ENCODE assay signal across 21 cellular contexts in genomic region chr2:190938761-190939335, GRCh38. TPM values are rescaled to one million over a fixed set of nuclear protein-coding genes. Genes with fewer than 3 reads are reported as not detected.
A peak's percentile ranks its signal among the peaks of the same experiment; 100 is the strongest.
DNase-seq lines count a peak whose midpoint lies in the region; FAIRE-seq and TF ChIP-seq lines count a peak whose summit lies in the region.
"Had no signal": no experiment of that assay in that cellular context is flagged by ENCODE, and none has a peak within 500 bp of the region (broad histone marks: within the 10 kb centered on the region; RNA-seq: fewer than 3 reads in every experiment).

No MANE protein-coding gene starts in this region.

- peak overlapping the region; percentile 85 for H4K5ac ChIP-seq in H1 (ENCODE audit: insufficient read length, low read depth, low read length)

- H4K91ac ChIP-seq in H1 (replicated peaks; ENCODE audit: insufficient read length, low read length): no peak overlapping the region

- H3K36me3 ChIP-seq in CD8-positive, alpha-beta memory T cell (ENCODE audit: insufficient read depth, low read length): peaks cover 4% of the 10 kb centered on the region
- no peaks in the 10 kb centered on the region; a peak in 1 of 8 replicates for H3K36me3 ChIP-seq in H1 (ENCODE audit: control insufficient read depth in 2 of 4, insufficient read depth in 4 of 4, low read length in 3 of 4)
- no peaks in the 10 kb centered on the region for H3K36me3 ChIP-seq in suprapubic skin
- no peaks in the 10 kb centered on the region for H3K36me3 ChIP-seq in esophagus muscularis mucosa

- H3K4me3 Mint-ChIP-seq in CD8-positive, alpha-beta memory T cell: no peak overlapping the region
- H3K4me3 Mint-ChIP-seq in HFFc6 (peak overlapping the region; percentile 45), osteocyte (ENCODE audit: unreplicated experiment) (no peak overlapping the region)
- H3K4me3 Mint-ChIP-seq: CD14-positive monocyte; T-helper 2 cell treated with Interferon-gamma antibody and Interleukin-4, amounts not matched to agents 5 μg/mL and 100 μg/mL, for 36 hours had no signal

- H2BK15ac ChIP-seq in H1 (ENCODE audit: low read length): no peak overlapping the region

- TF ChIP-seq CTCF in HFFc6 (IDR thresholded peaks at IDR 0.05): no peak
- TF ChIP-seq CTCF in H1 (IDR thresholded peaks at IDR 0.05; ENCODE audit: control extremely low read depth in 1 of 3, insufficient read depth in 1 of 3, low read depth in 1 of 3, low read length in 3 of 3): no peak
- no peak for TF ChIP-seq CTCF in osteocyte (IDR thresholded peaks at IDR 0.05)
- no peak for TF ChIP-seq CTCF in suprapubic skin (IDR thresholded peaks at IDR 0.05)
- TF ChIP-seq CTCF in esophagus muscularis mucosa (IDR thresholded peaks at IDR 0.05): no peak

- no peak overlapping the region for H4K8ac ChIP-seq in H1 (ENCODE audit: extremely low read depth, insufficient read depth, low read length)

- H3K36me3 Mint-ChIP-seq in CD8-positive, alpha-beta memory T cell: peaks cover 0 to 14% (median 4%) of the 10 kb centered on the region in 3 donors
- H3K36me3 Mint-ChIP-seq in HFFc6 (ENCODE audit: low read depth): peaks cover 16% of the 10 kb centered on the region
- peaks cover 10% of the 10 kb centered on the region for H3K36me3 Mint-ChIP-seq in osteocyte (ENCODE audit: unreplicated experiment)
- H3K36me3 Mint-ChIP-seq: activated naive CD4-positive, alpha-beta T cell treated with anti-CD3 and anti-CD28 coated beads, Interleukin-2, amount 50 U/mL, for 72 hours had no signal

- H2AK5ac ChIP-seq in H1 (ENCODE audit: low read depth, low read length): no peak overlapping the region

- TF ChIP-seq RAD21 in H1 (IDR thresholded peaks at IDR 0.05 in 1 of 2, conservative IDR thresholded peaks at IDR 0.05 in 1 of 2; ENCODE audit: low read depth in 2 of 2, low read length in 2 of 2): no peak

- no peak overlapping the region for H3K4me3 ChIP-seq in CD8-positive, alpha-beta memory T cell (ENCODE audit: low read length)
- peak overlapping the region in 1 of 4 experiments; percentile 23; a peak in 1 of 8 replicates for H3K4me3 ChIP-seq in H1 (ENCODE audit: extremely low read depth in 1 of 4, insufficient read depth in 2 of 4, low read depth in 3 of 4, low read length in 4 of 4)
- H3K4me3 ChIP-seq in suprapubic skin: no peak overlapping the region
- H3K4me3 ChIP-seq in esophagus muscularis mucosa: no peak overlapping the region
- H3K4me3 ChIP-seq: upper lobe of left lung had no signal

- H3K9me3 ChIP-seq in CD8-positive, alpha-beta memory T cell (ENCODE audit: low read length): no peaks in the 10 kb centered on the region
- no peaks in the 10 kb centered on the region for H3K9me3 ChIP-seq in H1 (ENCODE audit: insufficient read depth in 2 of 2, low read depth in 1 of 2, low read length in 1 of 2)
- H3K9me3 ChIP-seq in suprapubic skin: no peaks in the 10 kb centered on the region
- no peaks in the 10 kb centered on the region for H3K9me3 ChIP-seq in esophagus muscularis mucosa
- H3K9me3 ChIP-seq: upper lobe of left lung had no signal

- H2BK5ac ChIP-seq in H1 (ENCODE audit: low read depth, low read length): no peak overlapping the region

- no peak overlapping the region for H3K23ac ChIP-seq in H1 (ENCODE audit: insufficient read length)

- TF ChIP-seq EP300 in H1 (IDR thresholded peaks at IDR 0.05; ENCODE audit: borderline replicate concordance in 1 of 2, low read depth in 2 of 2, low read length in 2 of 2) (no peak), suprapubic skin (IDR thresholded peaks at IDR 0.05) (no peak), esophagus muscularis mucosa (IDR thresholded peaks at IDR 0.05) (no peak)

- no peaks in the 10 kb centered on the region for H3K79me1 ChIP-seq in H1 (ENCODE audit: low read depth, low read length)

- no peak overlapping the region for H3K4ac ChIP-seq in H1 (replicated peaks; ENCODE audit: insufficient read length, low read depth, low read length)

- CTCF ChIA-PET in CD8-positive, alpha-beta memory T cell (lab: Charles Lee): interaction anchor here (1.1 kb wide), 1 partner anchor 88 kb away, joined by 3 read pairs; no protein-coding TSS in a partner anchor
- CTCF ChIA-PET in H1 (lab: Charles Lee; ENCODE audit: partially characterized antibody): no interaction called here

- H3K4me1 ChIP-seq in CD8-positive, alpha-beta memory T cell (ENCODE audit: insufficient read depth, low read length): peaks cover 3% of the 10 kb centered on the region
- H3K4me1 ChIP-seq in H1 (replicated peaks in 1 of 4; ENCODE audit: control insufficient read depth in 3 of 4, insufficient read depth in 4 of 4, low read length in 3 of 4): peaks cover 0 to 2% (median 0%) of the 10 kb centered on the region in 4 experiments; a peak in 2 of 7 replicates
- H3K4me1 ChIP-seq in suprapubic skin: peaks cover 9% of the 10 kb centered on the region
- H3K4me1 ChIP-seq in esophagus muscularis mucosa: peaks cover 3 to 34% (median 26%) of the 10 kb centered on the region in 4 donors

- H3K4me1 Mint-ChIP-seq in CD8-positive, alpha-beta memory T cell: peaks cover 4 to 29% (median 23%) of the 10 kb centered on the region in 3 donors
- H3K4me1 Mint-ChIP-seq in HFFc6 (ENCODE audit: low read depth) (peaks cover 43% of the 10 kb centered on the region), osteocyte (ENCODE audit: unreplicated experiment) (peaks cover 44% of the 10 kb centered on the region)

- H4K20me1 ChIP-seq in H1 (replicated peaks in 1 of 2; ENCODE audit: control insufficient read depth in 1 of 2, insufficient read depth in 2 of 2, low read length in 2 of 2): no peaks in the 10 kb centered on the region

- H2BK12ac ChIP-seq in H1 (ENCODE audit: low read depth, low read length): no peak overlapping the region

- 76% methylated on average over 1 of the region's 1 CpG; no CpG with 5 or more reads in 1 of the 2 experiments for WGBS in H1 (ENCODE audit: extremely low coverage in 1 of 2, insufficient coverage in 1 of 2, insufficient read length in 1 of 2, insufficient replicate concordance in 2 of 2, low coverage in 1 of 2, low lambda C conversion rate in 2 of 2, missing lambda C conversion rate in 1 of 2), 2 experiments
- WGBS in suprapubic skin: 30% methylated on average over 1 of the region's 1 CpG
- 11% methylated on average over 1 of the region's 1 CpG for WGBS in esophagus muscularis mucosa

- H2BK120ac ChIP-seq in H1 (replicated peaks; ENCODE audit: low read depth, low read length): no peak overlapping the region

- H3K9ac ChIP-seq in H1 (replicated peaks in 1 of 4; ENCODE audit: extremely low read depth in 1 of 4, low read depth in 3 of 4, low read length in 3 of 4): no peak overlapping the region

- no peak for FAIRE-seq in H1 (lab: Jason Lieb, UNC)
- FAIRE-seq: bronchial epithelial cell had no signal

- TF ChIP-seq POLR2A in H1 (IDR thresholded peaks at IDR 0.05; ENCODE audit: control extremely low read depth in 1 of 2, low read depth in 2 of 2, low read length in 2 of 2) (no peak), suprapubic skin (IDR thresholded peaks at IDR 0.05) (no peak), esophagus muscularis mucosa (IDR thresholded peaks at IDR 0.05; ENCODE audit: low read depth) (no peak)

- intact Hi-C loops in esophagus muscularis mucosa (cut with DNase I): no loop called here

- DNase-seq in CD8-positive, alpha-beta memory T cell: no peak
- DNase-seq in HFFc6 (no peak), H1 (ENCODE audit: low read depth in 1 of 2, low spot score in 2 of 2) (no peak), osteocyte (ENCODE audit: extremely low spot score, unreplicated experiment) (no peak), NCI-H82 treated with DMSO at 0.1 percent for 48 hours (lab: John Stamatoyannopoulos, UW; ENCODE audit: unreplicated experiment) (no peak), suprapubic skin (ENCODE audit: low spot score in 2 of 2) (no peak), KBM-7 (no peak), esophagus muscularis mucosa (ENCODE audit: extremely low spot score) (no peak)
- DNase-seq: activated CD8-positive, alpha-beta memory T cell treated with anti-CD3 and anti-CD28 coated beads, Interleukin-2, amount 50 U/mL, for 48 hours; DND-41; effector CD4-positive, alpha-beta T cell; hippocampal formation; left cardiac atrium; NCI-H1436 treated with DMSO at 0.1 percent for 48 hours; NCI-H226; SHP77; upper lobe of left lung had no signal

- no peak overlapping the region for H2AFZ ChIP-seq in H1 (ENCODE audit: low read length)

- peak overlapping the region in 5 of 8 donors; percentile 11 to 79 (median 42) for H3K27ac Mint-ChIP-seq in CD8-positive, alpha-beta memory T cell
- H3K27ac Mint-ChIP-seq in HFFc6 (peak overlapping the region; percentile 62), osteocyte (ENCODE audit: unreplicated experiment) (peak overlapping the region; percentile 88)
- H3K27ac Mint-ChIP-seq: activated naive CD4-positive, alpha-beta T cell treated with anti-CD3 and anti-CD28 coated beads, Interleukin-2, amount 50 U/mL, for 72 hours; CD14-positive monocyte; T-helper 2 cell treated with Interferon-gamma antibody and Interleukin-4, amounts not matched to agents 5 μg/mL and 100 μg/mL, for 36 hours had no signal

- H3K27ac ChIP-seq in CD8-positive, alpha-beta memory T cell (ENCODE audit: low read depth, low read length): no peak overlapping the region
- no peak overlapping the region for H3K27ac ChIP-seq in H1 (ENCODE audit: low read depth, low read length)
- H3K27ac ChIP-seq in suprapubic skin: no peak overlapping the region
- H3K27ac ChIP-seq in esophagus muscularis mucosa (replicated peaks in 1 of 4): no peak overlapping the region

- no peaks in the 10 kb centered on the region for H3K79me2 ChIP-seq in H1 (ENCODE audit: control insufficient read depth in 1 of 2, insufficient read depth in 2 of 2, low read length in 2 of 2)

- no peak overlapping the region for H3K14ac ChIP-seq in H1 (ENCODE audit: insufficient read length)

- no peak overlapping the region for H3K18ac ChIP-seq in H1 (ENCODE audit: extremely low read depth, low read length)

- no peaks in the 10 kb centered on the region for H3K27me3 Mint-ChIP-seq in CD8-positive, alpha-beta memory T cell
- H3K27me3 Mint-ChIP-seq in HFFc6 (ENCODE audit: insufficient read depth): no peaks in the 10 kb centered on the region
- no peaks in the 10 kb centered on the region for H3K27me3 Mint-ChIP-seq in osteocyte (ENCODE audit: unreplicated experiment)

- H3K27me3 ChIP-seq in CD8-positive, alpha-beta memory T cell (ENCODE audit: insufficient read depth, low read length, poor library complexity, severe bottlenecking): no peaks in the 10 kb centered on the region
- H3K27me3 ChIP-seq in H1 (replicated peaks in 1 of 4; ENCODE audit: control insufficient read depth in 3 of 4, extremely low read depth in 1 of 4, insufficient read depth in 3 of 4, low read length in 3 of 4): no peaks in the 10 kb centered on the region
- no peaks in the 10 kb centered on the region for H3K27me3 ChIP-seq in suprapubic skin
- no peaks in the 10 kb centered on the region for H3K27me3 ChIP-seq in esophagus muscularis mucosa
- H3K27me3 ChIP-seq: upper lobe of left lung had no signal

- no peak overlapping the region for H3K56ac ChIP-seq in H1 (replicated peaks; ENCODE audit: insufficient read length, low read depth, low read length)

- in situ Hi-C loops in KBM-7 (cut with MboI; ENCODE audit: low pct_unique_long_range_greater_than_20kb, low sequenced_read_pairs): no loop called here

- no peak overlapping the region; a peak in 1 of 4 replicates for H3K4me2 ChIP-seq in H1 (ENCODE audit: insufficient read depth in 1 of 2, low read depth in 2 of 2, low read length in 2 of 2)

- POLR2A ChIA-PET in CD8-positive, alpha-beta memory T cell (lab: Charles Lee): no interaction called here
- POLR2A ChIA-PET in H1 (lab: Charles Lee; ENCODE audit: partially characterized antibody): interaction anchor here (1.0 kb wide), 1 partner anchor 10 kb away, joined by 3 read pairs; no protein-coding TSS in a partner anchor

- H2BK20ac ChIP-seq in H1 (ENCODE audit: low read length): no peak overlapping the region

- H3K9me3 Mint-ChIP-seq in CD8-positive, alpha-beta memory T cell: no peaks in the 10 kb centered on the region
- H3K9me3 Mint-ChIP-seq in HFFc6 (no peaks in the 10 kb centered on the region; the same call in 1 of the 2 replicates), osteocyte (ENCODE audit: unreplicated experiment) (no peaks in the 10 kb centered on the region)
- H3K9me3 Mint-ChIP-seq: activated naive CD4-positive, alpha-beta T cell treated with anti-CD3 and anti-CD28 coated beads, Interleukin-2, amount 50 U/mL, for 72 hours; CD14-positive monocyte; T-helper 2 cell treated with Interferon-gamma antibody and Interleukin-4, amounts not matched to agents 5 μg/mL and 100 μg/mL, for 36 hours had no signal

- H3K23me2 ChIP-seq in H1 (ENCODE audit: low read depth, low read length): no peaks in the 10 kb centered on the region; the same call in 1 of the 2 replicates

RNA-seq across cellular contexts. Expression of gene GLS, which starts 58.2 kb away (rescaled TPM):
- 100 to 1,000 TPM; 209 to 222 TPM for total RNA-seq in CD8-positive, alpha-beta memory T cell
- polyA plus RNA-seq in CD8-positive, alpha-beta memory T cell: 50.9 TPM
- total RNA-seq in HFFc6 (2021; fragmentation: NEBNext Ultra II Directional; extraction: Animal tissue kit (Norgen Biotek cat#: 25700)): 100 to 1,000 TPM; 191 to 431 (median 201) TPM
- 81.8 and 89.8 TPM in 2 replicates for total RNA-seq in H1 (2021; fragmentation: NEBNext Ultra II Directional; extraction: Animal tissue kit (Norgen Biotek cat#: 25700))
- polyA plus RNA-seq in H1 (2011; rRNA removed): 8.6 and 15.7 TPM in 2 replicates
- 24.9 TPM for polyA plus RNA-seq in H1 (2011; cell fraction: cytosol; rRNA removed)
- 14.4 TPM for polyA plus RNA-seq in H1 (2011; cell fraction: nucleus; rRNA removed)
- polyA plus RNA-seq in H1 (2012, experiment 1 of 2): 33.9 to 71.7 TPM (median 51.5 TPM) in 4 replicates
- polyA plus RNA-seq in H1 (2012, experiment 2 of 2): 4.5 TPM
- 34.7 TPM for polyA plus RNA-seq in H1 (2013, experiment 1 of 2)
- 31.8 TPM for polyA plus RNA-seq in H1 (2013, experiment 2 of 2)
- polyA minus RNA-seq in H1 (2011; rRNA and poly(A)+ RNA removed): 77.0 and 78.9 TPM in 2 replicates
- 38.8 TPM for polyA minus RNA-seq in H1 (2011; cell fraction: cytosol; rRNA and poly(A)+ RNA removed)
- polyA minus RNA-seq in H1 (2011; cell fraction: nucleus; rRNA and poly(A)+ RNA removed): 157 TPM
- 167 and 178 TPM in 2 replicates for total RNA-seq in osteocyte
- 100 to 1,000 TPM in 1 of 4 donors, 10 to 100 TPM in 3; 60.6 to 128 (median 75.7) TPM for total RNA-seq in suprapubic skin
- 100 to 1,000 TPM in 1 of 4 donors, 10 to 100 TPM in 3; 93.6 to 125 (median 94.0) TPM for total RNA-seq in esophagus muscularis mucosa
